11 cellular contexts compared by ENCODE assay signal in the genomic region with DNA sequence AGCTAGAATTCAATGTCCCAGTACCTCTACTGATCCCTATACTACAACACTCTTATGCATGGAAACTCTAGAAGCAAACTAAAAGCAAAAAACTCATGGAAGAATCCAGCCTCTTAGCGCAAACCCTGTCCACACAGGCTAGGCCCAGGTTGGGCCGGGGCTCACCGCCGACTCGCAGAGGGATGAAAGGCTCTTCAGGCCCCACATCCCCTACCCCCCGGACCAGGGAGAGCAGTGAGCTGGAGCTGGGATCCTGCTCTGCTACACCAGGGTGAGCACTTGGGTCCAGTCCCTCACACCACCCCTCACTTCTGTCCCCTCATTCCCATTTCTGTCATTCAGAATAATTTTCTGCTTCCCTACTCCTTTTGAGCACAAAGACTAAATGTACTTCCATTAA. TPM values are rescaled to one million over a fixed set of nuclear protein-coding genes. Genes with fewer than 3 reads are reported as not detected.
DNase-seq lines count a peak whose midpoint lies in the region; ATAC-seq, FAIRE-seq and TF ChIP-seq lines count a peak whose summit lies in the region.
"Had no signal": no experiment of that assay in that cellular context is flagged by ENCODE, and none has a peak within 500 bp of the region (broad histone marks: within the 10 kb centered on the region; RNA-seq: fewer than 3 reads in every experiment).

No MANE protein-coding gene starts in this region.

- H3K27me3 Mint-ChIP-seq in CD4-positive, CD25-positive, alpha-beta regulatory T cell = no peaks in the 10 kb centered on the region
- no peaks in the 10 kb centered on the region for H3K27me3 Mint-ChIP-seq in nephron (ENCODE audit: low read depth)

- H3K36me3 ChIP-seq in CD4-positive, CD25-positive, alpha-beta regulatory T cell (ENCODE audit: control insufficient read depth, insufficient read depth, low read length) = peaks cover 28% of the 10 kb centered on the region
- H3K36me3 ChIP-seq in Karpas-422 (ENCODE audit: insufficient read depth, low read length) = peaks cover 19% of the 10 kb centered on the region; the same call in 1 of the 2 replicates

- H3K4me3 Mint-ChIP-seq in CD4-positive, CD25-positive, alpha-beta regulatory T cell = peak overlapping the region; percentile 74 to 99 (median 86)
- peak overlapping the region; percentile 97 to 100 (median 99) for H3K4me3 Mint-ChIP-seq in nephron

- peak overlapping the region; percentile 79; the same call in 1 of the 2 replicates for H3K9ac ChIP-seq in Karpas-422 (ENCODE audit: low read length)

- peak overlapping the region; percentile 70 to 97 (median 92) for H3K27ac Mint-ChIP-seq in CD4-positive, CD25-positive, alpha-beta regulatory T cell
- peak overlapping the region in 2 of 3 experiments; percentile 14 to 59 for H3K27ac Mint-ChIP-seq in nephron

- no peak for ATAC-seq in CD4-positive, CD25-positive, alpha-beta regulatory T cell (ENCODE audit: low read depth in 2 of 2)

- H4K20me1 ChIP-seq in Karpas-422 (ENCODE audit: insufficient read depth, low read depth, low read length) = no peaks in the 10 kb centered on the region; the same call in 1 of the 2 replicates

- DNase-seq in CD4-positive, CD25-positive, alpha-beta regulatory T cell = no peak
- DNase-seq in Karpas-422 (no peak), choroid plexus epithelial cell (ENCODE audit: low read depth) (no peak), HTR-8/SVneo (ENCODE audit: insufficient read length, low spot score) (no peak), NCI-H1417 treated with DMSO at 0.1 percent for 48 hours (lab: John Stamatoyannopoulos, UW) (no peak), NOMO-1 treated with DMSO at 0.1 percent for 48 hours (lab: John Stamatoyannopoulos, UW; ENCODE audit: unreplicated experiment) (no peak), GOT3 (lab: John Stamatoyannopoulos, UW) (no peak)
- DNase-seq: T1000 had no signal

- no peaks in the 10 kb centered on the region for H3K27me3 ChIP-seq in CD4-positive, CD25-positive, alpha-beta regulatory T cell (ENCODE audit: control insufficient read depth, insufficient read depth, low read length)
- no peaks in the 10 kb centered on the region for H3K27me3 ChIP-seq in Karpas-422 (ENCODE audit: low read length)

- no peak overlapping the region for H3K4me3 ChIP-seq in CD4-positive, CD25-positive, alpha-beta regulatory T cell (ENCODE audit: low read depth, low read length)
- no peak overlapping the region for H3K4me3 ChIP-seq in Karpas-422 (ENCODE audit: low read length)
- H3K4me3 ChIP-seq in choroid plexus epithelial cell (ENCODE audit: low read depth, low read length) = peak overlapping the region; percentile 98
- H3K4me3 ChIP-seq: HAP-1 had no signal

- no peaks in the 10 kb centered on the region for H3K9me3 ChIP-seq in CD4-positive, CD25-positive, alpha-beta regulatory T cell (ENCODE audit: control insufficient read depth in 2 of 2, low read length in 2 of 2)
- no peaks in the 10 kb centered on the region for H3K9me3 ChIP-seq in Karpas-422 (ENCODE audit: low read length)
- H3K9me3 ChIP-seq: HAP-1 had no signal

- H3K27ac ChIP-seq in CD4-positive, CD25-positive, alpha-beta regulatory T cell (ENCODE audit: insufficient read depth, low read length, poor library complexity, severe bottlenecking) = peak overlapping the region; percentile 91
- H3K27ac ChIP-seq in Karpas-422 (ENCODE audit: low read length) = no peak overlapping the region

- H3K4me2 ChIP-seq in Karpas-422 (ENCODE audit: low read depth, low read length, poor library complexity, severe bottlenecking) = peak overlapping the region; percentile 93

- no peaks in the 10 kb centered on the region for H3K9me2 ChIP-seq in Karpas-422 (replicated peaks; ENCODE audit: insufficient read depth, low read length)

- peaks cover 32% of the 10 kb centered on the region for H3K4me1 ChIP-seq in CD4-positive, CD25-positive, alpha-beta regulatory T cell (ENCODE audit: control insufficient read depth, insufficient read depth, low read length, poor library complexity, severe bottlenecking)
- H3K4me1 ChIP-seq in Karpas-422 (ENCODE audit: low read length) = peaks cover 21% of the 10 kb centered on the region

- H3K9me3 Mint-ChIP-seq in CD4-positive, CD25-positive, alpha-beta regulatory T cell = no peaks in the 10 kb centered on the region
- H3K9me3 Mint-ChIP-seq in nephron = no peaks in the 10 kb centered on the region

- TF ChIP-seq CTCF in choroid plexus epithelial cell (conservative IDR thresholded peaks at IDR 0.05; ENCODE audit: low read depth, low read length) = no peak
- TF ChIP-seq CTCF in nephron (IDR thresholded peaks at IDR 0.05; ENCODE audit: unreplicated experiment in 3 of 3) = no peak

- no peak for FAIRE-seq in HTR-8/SVneo (lab: Jason Lieb, UNC)
- FAIRE-seq: G401.6 had no signal

- peaks cover 27% of the 10 kb centered on the region for H3K36me3 Mint-ChIP-seq in CD4-positive, CD25-positive, alpha-beta regulatory T cell
- H3K36me3 Mint-ChIP-seq in nephron (ENCODE audit: low read depth) = peaks cover 45% of the 10 kb centered on the region

- peaks cover 0 to 77% (median 44%) of the 10 kb centered on the region in 4 donors for H3K4me1 Mint-ChIP-seq in CD4-positive, CD25-positive, alpha-beta regulatory T cell
- peaks cover 56% of the 10 kb centered on the region for H3K4me1 Mint-ChIP-seq in nephron

- no peak overlapping the region for H2AFZ ChIP-seq in Karpas-422 (ENCODE audit: low read length)

- peaks cover 30% of the 10 kb centered on the region for H3K79me2 ChIP-seq in Karpas-422 (ENCODE audit: low read length)

RNA-seq across cellular contexts. Expression of a gene that starts 2.0 kb away (rescaled TPM):
- 279 TPM for total RNA-seq in CD4-positive, CD25-positive, alpha-beta regulatory T cell
- polyA plus RNA-seq in CD4-positive, CD25-positive, alpha-beta regulatory T cell = 1,000 to 10,000 TPM in 1 of 4 donors, 100 to 1,000 TPM in 3; 827 to 1,033 (median 916) TPM
- total RNA-seq in Karpas-422 (2014; rRNA removed; shearing (Covaris generic); ENCODE audit: low replicate concordance) = 201 and 402 TPM in 2 replicates

RNA-seq across cellular contexts. Expression of a gene that starts 9.0 kb away (rescaled TPM):
- total RNA-seq in CD4-positive, CD25-positive, alpha-beta regulatory T cell = 0.22 TPM
- 1 to 10 TPM in 2 of 4 donors, under 1 TPM in 2; 0.33 to 1.5 (median 0.94) TPM for polyA plus RNA-seq in CD4-positive, CD25-positive, alpha-beta regulatory T cell
- 0.47 TPM in 1 of 2 replicates, not detected in the other for total RNA-seq in Karpas-422 (2014; rRNA removed; shearing (Covaris generic); ENCODE audit: low replicate concordance)

RNA-seq across cellular contexts. Expression of a gene that starts 17.1 kb away (rescaled TPM):
- 5.3 TPM for total RNA-seq in CD4-positive, CD25-positive, alpha-beta regulatory T cell
- polyA plus RNA-seq in CD4-positive, CD25-positive, alpha-beta regulatory T cell = 1 to 10 TPM; 3.4 to 6.6 (median 6.0) TPM
- 3.5 and 4.1 TPM in 2 replicates for total RNA-seq in Karpas-422 (2014; rRNA removed; shearing (Covaris generic); ENCODE audit: low replicate concordance)

RNA-seq across cellular contexts. Expression of a gene that starts 18.0 kb away (rescaled TPM):
- total RNA-seq in CD4-positive, CD25-positive, alpha-beta regulatory T cell = 9.5 TPM
- polyA plus RNA-seq in CD4-positive, CD25-positive, alpha-beta regulatory T cell = 10 to 100 TPM in 1 of 4 donors, 1 to 10 TPM in 3; 8.9 to 11.3 (median 9.2) TPM
- 30.0 and 35.7 TPM in 2 replicates for total RNA-seq in Karpas-422 (2014; rRNA removed; shearing (Covaris generic); ENCODE audit: low replicate concordance)

RNA-seq across cellular contexts. Expression of a gene that starts 36.7 kb away (rescaled TPM):
- 43.3 TPM for total RNA-seq in CD4-positive, CD25-positive, alpha-beta regulatory T cell
- 10 to 100 TPM; 17.6 to 21.9 (median 20.3) TPM for polyA plus RNA-seq in CD4-positive, CD25-positive, alpha-beta regulatory T cell
- total RNA-seq in Karpas-422 (2014; rRNA removed; shearing (Covaris generic); ENCODE audit: low replicate concordance) = 20.8 and 31.8 TPM in 2 replicates
